Comparison of ENCODE assay signal across 13 cellular contexts in genomic region chr4:41590591-41590990, GRCh38. TPM values are rescaled to one million over a fixed set of nuclear protein-coding genes. Genes with fewer than 3 reads are reported as not detected.
DNase-seq lines count a peak whose midpoint lies in the region; ATAC-seq, FAIRE-seq and TF ChIP-seq lines count a peak whose summit lies in the region.
"Had no signal": no experiment of that assay in that cellular context is flagged by ENCODE, and none has a peak within 500 bp of the region (broad histone marks: within the 10 kb centered on the region; RNA-seq: fewer than 3 reads in every experiment).

No MANE protein-coding gene starts in this region.

- BruUV-seq in endothelial cell of umbilical vein (replicated peaks; lab: Mats Ljungman, UMichigan): no TSS peak

- H3K36me3 Mint-ChIP-seq in activated T-cell treated with anti-CD3 and anti-CD28 coated beads, Interleukin-2, amount 50 U/mL, for 72 hours (ENCODE audit: insufficient read depth in 2 of 2): no peaks in the 10 kb centered on the region

- DNase-seq in H4 (ENCODE audit: low spot score) (peak; percentile 38), NCI-H510A (lab: John Stamatoyannopoulos, UW) (peak; percentile 26), endothelial cell of umbilical vein (ENCODE audit: low read depth, low spot score) (peak; percentile 77), renal cortical epithelial cell (ENCODE audit: low read depth) (peak; percentile 95), GM23248 (no peak)
- DNase-seq in activated T-cell treated with anti-CD3 and anti-CD28 coated beads, Interleukin-2, amount 50 U/mL, for 72 hours: no peak
- DNase-seq in effector CD8-positive, alpha-beta T cell (lab: John Stamatoyannopoulos, UW): no peak
- DNase-seq: foreskin fibroblast, midbrain, NCI-H226, right lobe of liver had no signal

- H3K4me3 Mint-ChIP-seq in activated T-cell treated with anti-CD3 and anti-CD28 coated beads, Interleukin-2, amount 50 U/mL, for 72 hours: no peak overlapping the region
- H3K4me3 Mint-ChIP-seq: T-helper 1 cell treated with Interleukin-12 subunit alpha and Interleukin-12 subunit beta and Interleukin-4 antibody, amounts not matched to agents 30 μg/mL and 1 μg/mL, for 36 hours had no signal

- in situ Hi-C loops in GM23248 (cut with MboI): no loop called here

- H3K27ac Mint-ChIP-seq in activated T-cell treated with anti-CD3 and anti-CD28 coated beads, Interleukin-2, amount 50 U/mL, for 72 hours: no peak overlapping the region
- H3K27ac Mint-ChIP-seq: T-helper 1 cell treated with Interleukin-12 subunit alpha and Interleukin-12 subunit beta and Interleukin-4 antibody, amounts not matched to agents 30 μg/mL and 1 μg/mL, for 36 hours had no signal

- 27 to 29% methylated on average over 3 of the region's 3 CpGs for WGBS in GM23248 (ENCODE audit: low coverage in 1 of 2, low lambda C conversion rate in 2 of 2, missing lambda C conversion rate in 2 of 2), 2 experiments

- H3K4me2 ChIP-seq in endothelial cell of umbilical vein (ENCODE audit: insufficient read depth, low read length) (no peak overlapping the region), GM23248 (ENCODE audit: unreplicated experiment) (no peak overlapping the region)

- no peaks in the 10 kb centered on the region for H3K4me1 Mint-ChIP-seq in activated T-cell treated with anti-CD3 and anti-CD28 coated beads, Interleukin-2, amount 50 U/mL, for 72 hours (ENCODE audit: low read depth)

- no peak for FAIRE-seq in endothelial cell of umbilical vein (lab: Jason Lieb, UNC)

- no peaks in the 10 kb centered on the region for H3K9me2 ChIP-seq in GM23248 (ENCODE audit: insufficient read depth)

- ATAC-seq in HG03135 (IDR thresholded peaks at IDR 0.05; ENCODE audit: unreplicated experiment): no peak
- ATAC-seq in activated T-cell treated with anti-CD3 and anti-CD28 coated beads, Interleukin-2, amount 50 U/mL, for 72 hours (replicated peaks in 1 of 2): no peak

- peaks cover 14 to 19% of the 10 kb centered on the region in 2 experiments for H3K27me3 ChIP-seq in endothelial cell of umbilical vein (ENCODE audit: control insufficient read depth in 2 of 2, insufficient read depth in 2 of 2, low read length in 2 of 2)
- H3K27me3 ChIP-seq in GM23248 (replicated peaks; ENCODE audit: insufficient read depth): no peaks in the 10 kb centered on the region
- H3K27me3 ChIP-seq: right lobe of liver had no signal

- no peak overlapping the region for H3K27ac ChIP-seq in endothelial cell of umbilical vein (ENCODE audit: insufficient read depth, low read depth, low read length)
- H3K27ac ChIP-seq in GM23248: no peak overlapping the region
- H3K27ac ChIP-seq: right lobe of liver had no signal

- H3K36me3 ChIP-seq in endothelial cell of umbilical vein (ENCODE audit: control insufficient read depth in 2 of 2, extremely low read depth in 1 of 2, insufficient read depth in 2 of 2, low read length in 2 of 2): no peaks in the 10 kb centered on the region
- H3K36me3 ChIP-seq in GM23248 (ENCODE audit: low read depth): no peaks in the 10 kb centered on the region
- H3K36me3 ChIP-seq: right lobe of liver had no signal

- H3F3A ChIP-seq in GM23248 (ENCODE audit: insufficient read depth): no peaks in the 10 kb centered on the region

- no peaks in the 10 kb centered on the region for H3K27me3 Mint-ChIP-seq in activated T-cell treated with anti-CD3 and anti-CD28 coated beads, Interleukin-2, amount 50 U/mL, for 72 hours (ENCODE audit: low read depth)

- POLR2A ChIA-PET in endothelial cell of umbilical vein (lab: Charles Lee): no interaction called here

- no peak for TF ChIP-seq CTCF in endothelial cell of umbilical vein (IDR thresholded peaks at IDR 0.05; ENCODE audit: extremely low read depth in 1 of 2, insufficient read depth in 1 of 2, low read depth in 1 of 2, low read length in 2 of 2)

- no peak for TF ChIP-seq POLR2A in endothelial cell of umbilical vein (IDR thresholded peaks at IDR 0.05; ENCODE audit: low read depth, low read length)

- no peaks in the 10 kb centered on the region for H3K9me3 ChIP-seq in endothelial cell of umbilical vein (replicated peaks; ENCODE audit: control insufficient read depth, insufficient read depth, low read length)
- no peaks in the 10 kb centered on the region for H3K9me3 ChIP-seq in GM23248 (ENCODE audit: low read depth)
- H3K9me3 ChIP-seq: right lobe of liver had no signal

- intact Hi-C loops in endothelial cell of umbilical vein (cut with micrococcal nuclease): no loop called here

- no peaks in the 10 kb centered on the region for H4K20me1 ChIP-seq in endothelial cell of umbilical vein (replicated peaks; ENCODE audit: control insufficient read depth, extremely low read depth, insufficient read depth, low read length)
- no peaks in the 10 kb centered on the region for H4K20me1 ChIP-seq in GM23248 (ENCODE audit: insufficient read depth)

- no peaks in the 10 kb centered on the region for H3K9me1 ChIP-seq in endothelial cell of umbilical vein (replicated peaks; ENCODE audit: control insufficient read depth, extremely low read depth, insufficient read depth, low read length)

- peaks cover 1 to 2% of the 10 kb centered on the region in 2 donors for H3K9me3 Mint-ChIP-seq in activated T-cell treated with anti-CD3 and anti-CD28 coated beads, Interleukin-2, amount 50 U/mL, for 72 hours
- H3K9me3 Mint-ChIP-seq: T-helper 1 cell treated with Interleukin-12 subunit alpha and Interleukin-12 subunit beta and Interleukin-4 antibody, amounts not matched to agents 30 μg/mL and 1 μg/mL, for 36 hours had no signal

- H2AFZ ChIP-seq in endothelial cell of umbilical vein (ENCODE audit: low read depth, low read length): no peak overlapping the region
- no peak overlapping the region for H2AFZ ChIP-seq in GM23248

- dilution Hi-C loops in endothelial cell of umbilical vein (cut with MboI; ENCODE audit: extremely low pct_ligation_motif_present, low sequenced_read_pairs): no loop called here

- H3K4me3 ChIP-seq in endothelial cell of umbilical vein (replicated peaks in 1 of 3; ENCODE audit: insufficient read depth in 1 of 3, low read depth in 1 of 3, low read length in 3 of 3) (no peak overlapping the region), GM23248 (no peak overlapping the region)
- H3K4me3 ChIP-seq: right lobe of liver had no signal

- H3K79me2 ChIP-seq in endothelial cell of umbilical vein (ENCODE audit: control insufficient read depth, insufficient read depth, low read length) (no peaks in the 10 kb centered on the region), GM23248 (ENCODE audit: insufficient read depth) (no peaks in the 10 kb centered on the region)

- H3K4me1 ChIP-seq in endothelial cell of umbilical vein (ENCODE audit: control insufficient read depth, extremely low read depth, insufficient read depth, low read length) (no peaks in the 10 kb centered on the region), GM23248 (ENCODE audit: insufficient read depth) (no peaks in the 10 kb centered on the region)
- H3K4me1 ChIP-seq: right lobe of liver had no signal

- H3K9ac ChIP-seq in endothelial cell of umbilical vein (replicated peaks; ENCODE audit: extremely low read depth, insufficient read depth, low read length): no peak overlapping the region
- H3K9ac ChIP-seq in GM23248: no peak overlapping the region

- CTCF ChIA-PET in endothelial cell of umbilical vein (lab: Charles Lee): no interaction called here

TF ChIP-seq in endothelial cell of umbilical vein, 7 proteins besides CTCF, POLR2A, EP300 and RAD21:
- no peak for TF ChIP-seq FOS (IDR thresholded peaks at IDR 0.05; ENCODE audit: borderline replicate concordance, insufficient read depth, low read length)
- TF ChIP-seq GATA2 (IDR thresholded peaks at IDR 0.05; ENCODE audit: insufficient read depth, insufficient read length, low read depth, low read length): no peak
- TF ChIP-seq, protein P1, sequence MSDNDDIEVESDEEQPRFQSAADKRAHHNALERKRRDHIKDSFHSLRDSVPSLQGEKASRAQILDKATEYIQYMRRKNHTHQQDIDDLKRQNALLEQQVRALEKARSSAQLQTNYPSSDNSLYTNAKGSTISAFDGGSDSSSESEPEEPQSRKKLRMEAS (IDR thresholded peaks at IDR 0.05; ENCODE audit: insufficient read depth, insufficient read length): no peak
- TF ChIP-seq POLR2AphosphoS5 (IDR thresholded peaks at IDR 0.05; ENCODE audit: insufficient read depth, low read depth, low read length): no peak
- no peak for TF ChIP-seq JUN (IDR thresholded peaks at IDR 0.05; ENCODE audit: borderline replicate concordance, insufficient read depth, insufficient read length, low read depth)
- TF ChIP-seq MYC (IDR thresholded peaks at IDR 0.05; ENCODE audit: low read depth, low read length): no peak
- TF ChIP-seq EZH2 (IDR thresholded peaks at IDR 0.05; ENCODE audit: borderline replicate concordance, low read depth, low read length, severe bottlenecking): no peak

RNA-seq across cellular contexts. Expression of gene LIMCH1, which starts 52.6 kb away (rescaled TPM):
- total RNA-seq in H4 (2014; rRNA removed; shearing (Covaris generic)): 24.5 and 25.3 TPM in 2 replicates
- total RNA-seq in endothelial cell of umbilical vein: 18.6 and 32.8 TPM in 2 replicates
- polyA plus RNA-seq in endothelial cell of umbilical vein: 10.0 and 14.3 TPM in 2 replicates
- 8.1 and 8.4 TPM in 2 replicates for polyA plus RNA-seq in endothelial cell of umbilical vein (2011; cell fraction: cytosol; rRNA removed)
- polyA plus RNA-seq in endothelial cell of umbilical vein (2011; cell fraction: nucleus; rRNA removed): 73.9 and 103 TPM in 2 replicates
- 5.1 and 6.4 TPM in 2 replicates for polyA plus RNA-seq in endothelial cell of umbilical vein (2012)
- 36.1 and 37.3 TPM in 2 replicates for polyA minus RNA-seq in endothelial cell of umbilical vein
- 36.4 TPM for polyA minus RNA-seq in endothelial cell of umbilical vein (2011; cell fraction: cytosol; rRNA and poly(A)+ RNA removed)
- 54.3 and 70.0 TPM in 2 replicates for polyA minus RNA-seq in endothelial cell of umbilical vein (2011; cell fraction: nucleus; rRNA and poly(A)+ RNA removed)
- total RNA-seq in renal cortical epithelial cell: 17.7 and 65.0 TPM in 2 replicates
- 17.4 and 28.5 TPM in 2 replicates for total RNA-seq in GM23248 (2014; rRNA removed; shearing (Covaris generic))
- 22.2 and 25.8 TPM in 2 replicates for polyA plus RNA-seq in GM23248 (2016; fragmentation: Nextera tagmentation; extraction: Ambion mirVana)
- not detected for total RNA-seq in activated T-cell treated with anti-CD3 and anti-CD28 coated beads, Interleukin-2, amount 50 U/mL, for 72 hours

Comparison
In these comparisons a context has a peak if more than half of its experiments do, and no peak if none do; other contexts are left out.
1. DNase-seq: peak in H4 (single experiment), NCI-H510A (single experiment), endothelial cell of umbilical vein (single experiment) and renal cortical epithelial cell (single experiment); none in GM23248 (single experiment), activated T-cell treated with anti-CD3 and anti-CD28 coated beads, Interleukin-2, amount 50 U/mL, for 72 hours (0 of 2) and effector CD8-positive, alpha-beta T cell (single experiment).
2. RNA of gene LIMCH1, which starts 52.6 kb away (total RNA-seq): 17.7 to 65.0 TPM in renal cortical epithelial cell, 18.6 to 32.8 TPM in endothelial cell of umbilical vein, 24.5 to 25.3 TPM in H4 and 17.4 to 28.5 TPM in GM23248; not detected in activated T-cell treated with anti-CD3 and anti-CD28 coated beads, Interleukin-2, amount 50 U/mL, for 72 hours; every median in the first group is over 10 times any median in the second.